Comparison of ENCODE assay signal across 8 cellular contexts in genomic region chr6:53986165-53986720, GRCh38.
DNase-seq lines count a peak whose midpoint lies in the region; ATAC-seq, FAIRE-seq and TF ChIP-seq lines count a peak whose summit lies in the region.

No MANE protein-coding gene starts in this region.

- H3K27ac ChIP-seq in tibial artery, result no peak overlapping the region

- intact Hi-C loops in tibial artery (cut with DNase I; ENCODE audit: low total_unique reads), result loop anchor here (10.0 kb wide), 2 partner anchors 289 to 1249 kb away; no protein-coding TSS in a partner anchor

- H3K4me1 ChIP-seq in tibial artery, result peaks cover 0 to 25% (median 9%) of the 10 kb centered on the region in 4 donors

- peak; percentile 70 to 76 for TF ChIP-seq CTCF in tibial artery (IDR thresholded peaks at IDR 0.05)

- DNase-seq in EH (ENCODE audit: low read depth) (peak; percentile 69), H54 (ENCODE audit: insufficient read length, low spot score) (peak; percentile 20), NCI-H1694 treated with DMSO at 0.1 percent for 48 hours (lab: John Stamatoyannopoulos, UW) (peak; percentile 37), astrocyte of the hippocampus (ENCODE audit: low read depth, low spot score) (peak; percentile 81), iPS-NIHi7 (ENCODE audit: extremely low spot score) (peak; percentile 35), tibial artery (peak in 1 of 2 donors; percentile 33)

- no peak overlapping the region for H3K4me3 ChIP-seq in tibial artery

- TF ChIP-seq POLR2A in H54 (IDR thresholded peaks at IDR 0.05; ENCODE audit: low read depth, low read length), result no peak

- H3K27me3 ChIP-seq in tibial artery, result no peaks in the 10 kb centered on the region

- no peaks in the 10 kb centered on the region for H3K9me3 ChIP-seq in tibial artery

- ATAC-seq in GM21717 (IDR thresholded peaks at IDR 0.05; ENCODE audit: unreplicated experiment), result no peak
- ATAC-seq in GM21737 (IDR thresholded peaks at IDR 0.05; ENCODE audit: unreplicated experiment), result no peak

- peak; percentile 72 for FAIRE-seq in H54 (lab: Jason Lieb, UNC)

- no peaks in the 10 kb centered on the region for H3K36me3 ChIP-seq in tibial artery
